ENCODE assay signal across 13 cellular contexts in genomic region chr1:13538832-13539231, GRCh38. TPM values are rescaled to one million over a fixed set of nuclear protein-coding genes. Genes with fewer than 3 reads are reported as not detected.
"Had no signal": no experiment of that assay in that cellular context is flagged by ENCODE, and none has a peak within 500 bp of the region (broad histone marks: within the 10 kb centered on the region; RNA-seq: fewer than 3 reads in every experiment).

No MANE protein-coding gene starts in this region.

- H3K9me3 ChIP-seq: HAP-1 had no signal

- H3K4me3 ChIP-seq: GM23248, HAP-1, K562 had no signal

- H3K27ac ChIP-seq: GM23248, HL-60 had no signal

- DNase-seq: GM23248, GOT3, H7, HFFc6, Karpas-422, KG1 had no signal

- H3K36me3 ChIP-seq: HAP-1 had no signal

- H2AFZ ChIP-seq: GM23248 had no signal

- H3K4me1 ChIP-seq: HAP-1 had no signal

- ATAC-seq: HCT116, HepG2, K562 had no signal

RNA-seq across cellular contexts. Expression of gene LRRC38, which starts 25.0 kb away (rescaled TPM):
- total RNA-seq: GM23248, H4, HepG2, HFFc6, K562 had no signal
- polyA plus RNA-seq: GM23248, HepG2, IgD-negative memory B cell, K562 had no signal

RNA-seq across cellular contexts. Expression of gene PDPN, which starts 44.8 kb away (rescaled TPM):
- total RNA-seq: HepG2, HFFc6 had no signal
- polyA plus RNA-seq: HepG2, IgD-negative memory B cell, K562 had no signal
